Comparison of ENCODE assay signal across 33 cellular contexts in genomic region chr5:137291031-137291430, GRCh38.
"Had no signal": no experiment of that assay in that cellular context is flagged by ENCODE, and none has a peak within 500 bp of the region (broad histone marks: within the 10 kb centered on the region; RNA-seq: fewer than 3 reads in every experiment).

No MANE protein-coding gene starts in this region.

- H3K4me3 ChIP-seq: adrenal gland, body of pancreas, breast epithelium had no signal

- H3K4me1 Mint-ChIP-seq: activated B cell treated with CpG ODN at 0.5 μM for 24 hours; activated CD4-positive, alpha-beta T cell treated with anti-CD3 and anti-CD28 coated beads, Interleukin-2, amount 10 ng/mL, durations not matched to agents 24 days and 14 days; activated naive CD8-positive, alpha-beta T cell treated with anti-CD3 and anti-CD28 coated beads for 36 hours; activated T-helper 17 cell treated with anti-CD3 and anti-CD28 coated beads, Interleukin-2, amount 50 U/mL, for 72 hours had no signal

- H3K27ac Mint-ChIP-seq: activated B cell treated with CpG ODN at 0.5 μM for 24 hours; activated CD4-positive, alpha-beta memory T cell treated with anti-CD3 and anti-CD28 coated beads for 36 hours; activated CD4-positive, alpha-beta T cell treated with anti-CD3 and anti-CD28 coated beads, Interleukin-2, amount 10 ng/mL, durations not matched to agents 24 days and 14 days; activated CD8-positive, alpha-beta T cell treated with anti-CD3 and anti-CD28 coated beads for 36 hours; activated naive CD4-positive, alpha-beta T cell treated with anti-CD3 and anti-CD28 coated beads for 36 hours; activated naive CD4-positive, alpha-beta T cell treated with anti-CD3 and anti-CD28 coated beads, Interleukin-2, amount 50 U/mL, for 72 hours; activated naive CD8-positive, alpha-beta T cell treated with anti-CD3 and anti-CD28 coated beads for 36 hours; activated T-cell treated with anti-CD3 and anti-CD28 coated beads, Interleukin-2, amount 50 U/mL, for 72 hours; activated T-helper 1 cell treated with anti-CD3 and anti-CD28 coated beads, Interleukin-12 subunit alpha, Interleukin-12 subunit beta, Interleukin-2, Interleukin-4 antibody, amounts not matched to agents 30 ng/mL and 10 ng/mL and 1 ng/mL, durations not matched to agents 14 hours and 24 hours and 36 hours; activated T-helper 17 cell treated with anti-CD3 and anti-CD28 coated beads, Interleukin-2, amount 50 U/mL, for 72 hours; T-helper 1 cell treated with Interleukin-12 subunit alpha and Interleukin-12 subunit beta and Interleukin-4 antibody, amounts not matched to agents 30 μg/mL and 1 μg/mL, for 36 hours; T-helper 2 cell treated with Interferon-gamma antibody and Interleukin-4, amounts not matched to agents 5 μg/mL and 100 μg/mL, for 36 hours had no signal

- H3K4me1 ChIP-seq: breast epithelium had no signal

- H3K27me3 ChIP-seq: adrenal gland, body of pancreas, brain microvascular endothelial cell, breast epithelium had no signal

- H3K36me3 ChIP-seq: adrenal gland, brain microvascular endothelial cell, breast epithelium had no signal

- H3K9me3 Mint-ChIP-seq: activated B cell treated with CpG ODN at 0.5 μM for 24 hours; activated CD4-positive, alpha-beta memory T cell treated with anti-CD3 and anti-CD28 coated beads for 36 hours; activated CD4-positive, alpha-beta T cell treated with anti-CD3 and anti-CD28 coated beads, Interleukin-2, amount 10 ng/mL, durations not matched to agents 24 days and 14 days; activated CD8-positive, alpha-beta T cell treated with anti-CD3 and anti-CD28 coated beads for 36 hours; activated naive CD4-positive, alpha-beta T cell treated with anti-CD3 and anti-CD28 coated beads for 36 hours; activated naive CD8-positive, alpha-beta T cell treated with anti-CD3 and anti-CD28 coated beads for 36 hours; activated T-cell treated with anti-CD3 and anti-CD28 coated beads, Interleukin-2, amount 50 U/mL, for 4 hours; activated T-helper 1 cell treated with anti-CD3 and anti-CD28 coated beads, Interleukin-12 subunit alpha, Interleukin-12 subunit beta, Interleukin-2, Interleukin-4 antibody, amounts not matched to agents 30 ng/mL and 10 ng/mL and 1 ng/mL, durations not matched to agents 14 hours and 24 hours and 36 hours; activated T-helper 17 cell treated with anti-CD3 and anti-CD28 coated beads, Interleukin-2, amount 50 U/mL, for 72 hours; T-helper 1 cell treated with Interleukin-12 subunit alpha and Interleukin-12 subunit beta and Interleukin-4 antibody, amounts not matched to agents 30 μg/mL and 1 μg/mL, for 36 hours; T-helper 2 cell treated with Interferon-gamma antibody and Interleukin-4, amounts not matched to agents 5 μg/mL and 100 μg/mL, for 36 hours had no signal

- H3K27me3 Mint-ChIP-seq: activated CD4-positive, alpha-beta memory T cell treated with anti-CD3 and anti-CD28 coated beads for 36 hours; activated CD8-positive, alpha-beta T cell treated with anti-CD3 and anti-CD28 coated beads for 36 hours had no signal

- H3K27ac ChIP-seq: adrenal gland, body of pancreas, brain microvascular endothelial cell, breast epithelium had no signal

- ATAC-seq: activated CD8-positive, alpha-beta T cell treated with anti-CD3 and anti-CD28 coated beads for 36 hours; activated naive CD4-positive, alpha-beta T cell treated with anti-CD3 and anti-CD28 coated beads, Interleukin-2, amount 50 U/mL, for 72 hours; activated T-cell treated with anti-CD3 and anti-CD28 coated beads, Interleukin-2, amount 50 U/mL, for 4 hours; activated T-cell treated with anti-CD3 and anti-CD28 coated beads, Interleukin-2, amount 50 U/mL, for 72 hours; activated T-helper 17 cell treated with anti-CD3 and anti-CD28 coated beads, Interleukin-2, amount 50 U/mL, for 72 hours; body of pancreas had no signal

- H3K9me3 ChIP-seq: adrenal gland, body of pancreas, breast epithelium had no signal

- H3K4me3 Mint-ChIP-seq: activated B cell treated with CpG ODN at 0.5 μM for 24 hours; activated CD4-positive, alpha-beta memory T cell treated with anti-CD3 and anti-CD28 coated beads for 36 hours; activated CD4-positive, alpha-beta T cell treated with anti-CD3 and anti-CD28 coated beads, Interleukin-2, amount 10 ng/mL, durations not matched to agents 24 days and 14 days; activated CD8-positive, alpha-beta T cell treated with anti-CD3 and anti-CD28 coated beads for 36 hours; activated naive CD4-positive, alpha-beta T cell treated with anti-CD3 and anti-CD28 coated beads for 36 hours; activated naive CD8-positive, alpha-beta T cell treated with anti-CD3 and anti-CD28 coated beads for 36 hours; activated T-cell treated with anti-CD3 and anti-CD28 coated beads, Interleukin-2, amount 50 U/mL, for 4 hours; activated T-cell treated with anti-CD3 and anti-CD28 coated beads, Interleukin-2, amount 50 U/mL, for 72 hours; activated T-helper 1 cell treated with anti-CD3 and anti-CD28 coated beads, Interleukin-12 subunit alpha, Interleukin-12 subunit beta, Interleukin-2, Interleukin-4 antibody, amounts not matched to agents 30 ng/mL and 10 ng/mL and 1 ng/mL, durations not matched to agents 14 hours and 24 hours and 36 hours; activated T-helper 17 cell treated with anti-CD3 and anti-CD28 coated beads, Interleukin-2, amount 50 U/mL, for 72 hours; T-helper 1 cell treated with Interleukin-12 subunit alpha and Interleukin-12 subunit beta and Interleukin-4 antibody, amounts not matched to agents 30 μg/mL and 1 μg/mL, for 36 hours; T-helper 2 cell treated with Interferon-gamma antibody and Interleukin-4, amounts not matched to agents 5 μg/mL and 100 μg/mL, for 36 hours had no signal

- H3K36me3 Mint-ChIP-seq: activated CD4-positive, alpha-beta memory T cell treated with anti-CD3 and anti-CD28 coated beads for 36 hours; activated naive CD4-positive, alpha-beta T cell treated with anti-CD3 and anti-CD28 coated beads, Interleukin-2, amount 50 U/mL, for 72 hours; activated naive CD8-positive, alpha-beta T cell treated with anti-CD3 and anti-CD28 coated beads for 36 hours had no signal

- DNase-seq: activated B cell treated with CpG ODN at 0.5 μM for 24 hours; activated CD4-positive, alpha-beta memory T cell treated with anti-CD3 and anti-CD28 coated beads for 36 hours; activated CD4-positive, alpha-beta T cell treated with anti-CD3 and anti-CD28 coated beads for 4 hours; activated CD4-positive, alpha-beta T cell treated with anti-CD3 and anti-CD28 coated beads, Interleukin-2, amount 10 ng/mL, durations not matched to agents 24 days and 14 days; activated CD4-positive, alpha-beta T cell treated with anti-CD3 and anti-CD28 coated beads, Interleukin-2, amount 50 U/mL, for 1 hour; activated CD4-positive, alpha-beta T cell treated with anti-CD3 and anti-CD28 coated beads, Interleukin-2, amount 50 U/mL, for 4 hours; activated CD4-positive, CD25-positive, alpha-beta regulatory T cell treated with anti-CD3 and anti-CD28 coated beads, Interleukin-2, amount 50 U/mL, for 72 hours; activated CD8-positive, alpha-beta memory T cell treated with anti-CD3 and anti-CD28 coated beads, Interleukin-2, amount 50 U/mL, for 4 hours; activated CD8-positive, alpha-beta T cell treated with anti-CD3 and anti-CD28 coated beads for 36 hours; activated effector memory CD4-positive, alpha-beta T cell treated with anti-CD3 and anti-CD28 coated beads, Interleukin-2, amount 50 U/mL, for 16 hours; activated gamma-delta T cell treated with Interleukin-2 at 50 U/mL for 16 hours; activated naive CD4-positive, alpha-beta T cell; activated naive CD4-positive, alpha-beta T cell treated with anti-CD3 and anti-CD28 coated beads for 36 hours; activated naive CD4-positive, alpha-beta T cell treated with anti-CD3 and anti-CD28 coated beads, Interleukin-2, amount 50 U/mL, for 16 hours; activated naive CD8-positive, alpha-beta T cell treated with anti-CD3 and anti-CD28 coated beads for 36 hours; activated T-cell treated with anti-CD3 and anti-CD28 coated beads for 4 hours; activated T-cell treated with anti-CD3 and anti-CD28 coated beads, Interleukin-2, amount 50 U/mL, for 1 hour; activated T-cell treated with anti-CD3 and anti-CD28 coated beads, Interleukin-2, amount 50 U/mL, for 4 hours; activated T-cell treated with anti-CD3 and anti-CD28 coated beads, Interleukin-2, amount 50 U/mL, for 72 hours; adrenal gland; amniotic stem cell; aorta; body of pancreas; brain microvascular endothelial cell; central memory CD4-positive, alpha-beta T cell; T-helper 2 cell; T-helper 9 cell had no signal
